ENCODE assay signal across 1 cellular context in the genomic region with DNA sequence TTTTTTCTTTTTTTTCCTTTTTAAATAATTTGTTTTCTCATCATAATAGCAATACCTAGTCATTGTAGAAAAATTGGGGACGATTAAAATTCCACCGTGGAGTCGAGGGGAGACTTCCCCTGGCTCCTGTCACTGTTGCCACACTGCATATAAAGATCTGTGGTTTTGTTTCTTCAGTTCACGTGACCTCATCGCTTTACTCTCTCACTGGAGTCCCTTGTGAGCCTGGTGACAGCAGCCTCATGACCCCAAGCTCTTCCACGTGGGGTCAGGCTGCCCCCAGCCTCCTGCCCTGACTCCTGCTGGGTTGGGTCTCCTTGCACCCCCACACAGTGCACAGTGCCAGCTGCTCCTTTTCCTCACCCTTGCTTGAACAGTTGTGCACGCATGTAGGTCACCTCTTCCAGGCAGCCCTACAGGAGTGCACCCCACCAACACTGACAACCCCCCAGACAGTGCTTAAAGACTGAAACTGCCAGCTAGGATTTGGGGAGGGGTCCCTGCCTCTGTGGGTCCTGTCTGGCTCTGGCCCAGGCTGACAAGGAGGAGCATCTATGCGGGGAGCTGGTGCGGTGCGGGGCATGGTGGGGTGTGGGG.
TF ChIP-seq lines count a peak whose summit lies in the region.

No MANE protein-coding gene starts in this region.

TF ChIP-seq in WTC11, 78 proteins besides CTCF, POLR2A, EP300 and RAD21 (continued from another document):
- TF ChIP-seq, protein P1, sequence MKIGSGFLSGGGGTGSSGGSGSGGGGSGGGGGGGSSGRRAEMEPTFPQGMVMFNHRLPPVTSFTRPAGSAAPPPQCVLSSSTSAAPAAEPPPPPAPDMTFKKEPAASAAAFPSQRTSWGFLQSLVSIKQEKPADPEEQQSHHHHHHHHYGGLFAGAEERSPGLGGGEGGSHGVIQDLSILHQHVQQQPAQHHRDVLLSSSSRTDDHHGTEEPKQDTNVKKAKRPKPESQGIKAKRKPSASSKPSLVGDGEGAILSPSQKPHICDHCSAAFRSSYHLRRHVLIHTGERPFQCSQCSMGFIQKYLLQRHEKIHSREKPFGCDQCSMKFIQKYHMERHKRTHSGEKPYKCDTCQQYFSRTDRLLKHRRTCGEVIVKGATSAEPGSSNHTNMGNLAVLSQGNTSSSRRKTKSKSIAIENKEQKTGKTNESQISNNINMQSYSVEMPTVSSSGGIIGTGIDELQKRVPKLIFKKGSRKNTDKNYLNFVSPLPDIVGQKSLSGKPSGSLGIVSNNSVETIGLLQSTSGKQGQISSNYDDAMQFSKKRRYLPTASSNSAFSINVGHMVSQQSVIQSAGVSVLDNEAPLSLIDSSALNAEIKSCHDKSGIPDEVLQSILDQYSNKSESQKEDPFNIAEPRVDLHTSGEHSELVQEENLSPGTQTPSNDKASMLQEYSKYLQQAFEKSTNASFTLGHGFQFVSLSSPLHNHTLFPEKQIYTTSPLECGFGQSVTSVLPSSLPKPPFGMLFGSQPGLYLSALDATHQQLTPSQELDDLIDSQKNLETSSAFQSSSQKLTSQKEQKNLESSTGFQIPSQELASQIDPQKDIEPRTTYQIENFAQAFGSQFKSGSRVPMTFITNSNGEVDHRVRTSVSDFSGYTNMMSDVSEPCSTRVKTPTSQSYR (CRISPR knock-in tag; IDR thresholded peaks at IDR 0.05) = no peak
- no peak for TF ChIP-seq TP53 (CRISPR knock-in tag; IDR thresholded peaks at IDR 0.05)
- TF ChIP-seq, protein P2, sequence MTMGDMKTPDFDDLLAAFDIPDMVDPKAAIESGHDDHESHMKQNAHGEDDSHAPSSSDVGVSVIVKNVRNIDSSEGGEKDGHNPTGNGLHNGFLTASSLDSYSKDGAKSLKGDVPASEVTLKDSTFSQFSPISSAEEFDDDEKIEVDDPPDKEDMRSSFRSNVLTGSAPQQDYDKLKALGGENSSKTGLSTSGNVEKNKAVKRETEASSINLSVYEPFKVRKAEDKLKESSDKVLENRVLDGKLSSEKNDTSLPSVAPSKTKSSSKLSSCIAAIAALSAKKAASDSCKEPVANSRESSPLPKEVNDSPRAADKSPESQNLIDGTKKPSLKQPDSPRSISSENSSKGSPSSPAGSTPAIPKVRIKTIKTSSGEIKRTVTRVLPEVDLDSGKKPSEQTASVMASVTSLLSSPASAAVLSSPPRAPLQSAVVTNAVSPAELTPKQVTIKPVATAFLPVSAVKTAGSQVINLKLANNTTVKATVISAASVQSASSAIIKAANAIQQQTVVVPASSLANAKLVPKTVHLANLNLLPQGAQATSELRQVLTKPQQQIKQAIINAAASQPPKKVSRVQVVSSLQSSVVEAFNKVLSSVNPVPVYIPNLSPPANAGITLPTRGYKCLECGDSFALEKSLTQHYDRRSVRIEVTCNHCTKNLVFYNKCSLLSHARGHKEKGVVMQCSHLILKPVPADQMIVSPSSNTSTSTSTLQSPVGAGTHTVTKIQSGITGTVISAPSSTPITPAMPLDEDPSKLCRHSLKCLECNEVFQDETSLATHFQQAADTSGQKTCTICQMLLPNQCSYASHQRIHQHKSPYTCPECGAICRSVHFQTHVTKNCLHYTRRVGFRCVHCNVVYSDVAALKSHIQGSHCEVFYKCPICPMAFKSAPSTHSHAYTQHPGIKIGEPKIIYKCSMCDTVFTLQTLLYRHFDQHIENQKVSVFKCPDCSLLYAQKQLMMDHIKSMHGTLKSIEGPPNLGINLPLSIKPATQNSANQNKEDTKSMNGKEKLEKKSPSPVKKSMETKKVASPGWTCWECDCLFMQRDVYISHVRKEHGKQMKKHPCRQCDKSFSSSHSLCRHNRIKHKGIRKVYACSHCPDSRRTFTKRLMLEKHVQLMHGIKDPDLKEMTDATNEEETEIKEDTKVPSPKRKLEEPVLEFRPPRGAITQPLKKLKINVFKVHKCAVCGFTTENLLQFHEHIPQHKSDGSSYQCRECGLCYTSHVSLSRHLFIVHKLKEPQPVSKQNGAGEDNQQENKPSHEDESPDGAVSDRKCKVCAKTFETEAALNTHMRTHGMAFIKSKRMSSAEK (CRISPR knock-in tag; IDR thresholded peaks at IDR 0.05; ENCODE audit: borderline replicate concordance) = no peak
- TF ChIP-seq HMGA2 (CRISPR knock-in tag; IDR thresholded peaks at IDR 0.05) = no peak
TF ChIP-seq in WTC11: peak in this region for 0.
